ENCODE assay signal across 9 cellular contexts in the genomic region with DNA sequence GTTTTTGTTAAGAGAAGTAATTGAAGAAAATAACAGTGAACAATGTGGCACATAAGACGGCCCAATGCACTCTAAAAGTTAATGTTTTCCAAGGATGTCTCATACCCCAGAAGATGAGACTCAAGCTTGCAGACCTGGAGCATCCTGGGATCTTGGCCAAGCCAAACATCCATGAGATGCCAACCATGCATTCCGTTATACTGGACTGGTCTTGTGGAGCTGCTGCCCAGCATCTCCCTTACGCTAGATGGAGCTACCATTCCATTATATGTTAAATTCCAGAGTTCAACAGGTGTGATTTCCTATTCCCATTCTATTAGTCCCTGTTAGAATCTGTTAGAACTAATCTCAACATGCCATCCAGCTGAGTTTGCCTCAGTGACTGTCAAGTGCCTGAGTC.
DNase-seq lines count a peak whose midpoint lies in the region; ATAC-seq, FAIRE-seq and TF ChIP-seq lines count a peak whose summit lies in the region.
"Had no signal": no experiment of that assay in that cellular context is flagged by ENCODE, and none has a peak within 500 bp of the region (broad histone marks: within the 10 kb centered on the region; RNA-seq: fewer than 3 reads in every experiment).

No MANE protein-coding gene starts in this region.

- H3K27me3 ChIP-seq in adrenal gland (no peaks in the 10 kb centered on the region), HepG2 (ENCODE audit: control insufficient read depth in 1 of 2, insufficient read depth in 2 of 2, low read length in 2 of 2) (no peaks in the 10 kb centered on the region)

- H3K4me3 Mint-ChIP-seq in activated CD4-positive, alpha-beta T cell treated with anti-CD3 and anti-CD28 coated beads, Interleukin-2, amount 10 ng/mL, durations not matched to agents 24 days and 14 days = no peak overlapping the region

- H3K9me3 ChIP-seq in adrenal gland (replicated peaks in 1 of 3) = no peaks in the 10 kb centered on the region
- no peaks in the 10 kb centered on the region for H3K9me3 ChIP-seq in HepG2 (ENCODE audit: low read length)

- H3K27ac ChIP-seq in adrenal gland = no peak overlapping the region
- H3K27ac ChIP-seq in HepG2 (ENCODE audit: extremely low read length, insufficient read depth, low read length) = no peak overlapping the region

- H3K36me3 ChIP-seq in adrenal gland (replicated peaks in 1 of 2) = no peaks in the 10 kb centered on the region
- no peaks in the 10 kb centered on the region for H3K36me3 ChIP-seq in HepG2 (replicated peaks in 1 of 2; ENCODE audit: control insufficient read depth in 1 of 2, insufficient read depth in 2 of 2, low read length in 2 of 2)

- POLR2A ChIA-PET in HepG2 (lab: Yijun Ruan, JAX) = interaction anchor here (1.1 kb wide), 1 partner anchor 32 kb away, joined by 5 read pairs; no protein-coding TSS in a partner anchor

- no peak overlapping the region for H3K27ac Mint-ChIP-seq in activated CD4-positive, alpha-beta T cell treated with anti-CD3 and anti-CD28 coated beads, Interleukin-2, amount 10 ng/mL, durations not matched to agents 24 days and 14 days

- BruUV-seq in HepG2 (replicated peaks; lab: Mats Ljungman, UMichigan) = no TSS peak

- H3K4me3 ChIP-seq in adrenal gland = no peak overlapping the region
- no peak overlapping the region for H3K4me3 ChIP-seq in HepG2 (replicated peaks in 1 of 3; ENCODE audit: insufficient read depth in 1 of 3, low read depth in 2 of 3, low read length in 3 of 3)

- no peaks in the 10 kb centered on the region for H3K36me3 Mint-ChIP-seq in activated CD4-positive, alpha-beta T cell treated with anti-CD3 and anti-CD28 coated beads, Interleukin-2, amount 10 ng/mL, durations not matched to agents 24 days and 14 days (ENCODE audit: low read depth)

- H3K27me3 Mint-ChIP-seq in activated CD4-positive, alpha-beta T cell treated with anti-CD3 and anti-CD28 coated beads, Interleukin-2, amount 10 ng/mL, durations not matched to agents 24 days and 14 days = peaks cover 3% of the 10 kb centered on the region

- no peaks in the 10 kb centered on the region for H3K4me1 Mint-ChIP-seq in activated CD4-positive, alpha-beta T cell treated with anti-CD3 and anti-CD28 coated beads, Interleukin-2, amount 10 ng/mL, durations not matched to agents 24 days and 14 days

- H3K4me2 ChIP-seq in HepG2 (ENCODE audit: low read depth, low read length) = no peak overlapping the region

- peak; percentile 64 for FAIRE-seq in HepG2 (lab: Jason Lieb, UNC)

- ATAC-seq in HepG2 (peak; percentile 99), HG03097 (IDR thresholded peaks at IDR 0.05; ENCODE audit: low FRiP score, unreplicated experiment) (no peak)

- H3K4me1 ChIP-seq in adrenal gland (replicated peaks in 1 of 2) (no peaks in the 10 kb centered on the region), HepG2 (ENCODE audit: insufficient read depth, low read length) (no peaks in the 10 kb centered on the region)

- DNase-seq in D341Med (ENCODE audit: low spot score) (peak; percentile 63), HT1080 (ENCODE audit: low read depth) (peak; percentile 77), adrenal gland (peak in 2 of 7 donors; percentile 13 to 29), HepG2 (ENCODE audit: low spot score) (peak; percentile 66), NOMO-1 treated with dmso at 0.1 percent for 144 hours (lab: John Stamatoyannopoulos, UW; ENCODE audit: unreplicated experiment) (no peak), Kasumi-1 (lab: John Stamatoyannopoulos, UW) (no peak)
- DNase-seq in activated CD4-positive, alpha-beta T cell treated with anti-CD3 and anti-CD28 coated beads, Interleukin-2, amount 10 ng/mL, durations not matched to agents 24 days and 14 days = no peak
- DNase-seq: cortex of kidney had no signal

- 25 to 39% (median 30%) methylated on average over 3 of the region's 3 CpGs for WGBS in adrenal gland, 4 donors
- WGBS in HepG2 (ENCODE audit: low lambda C conversion rate) = 0% methylated on average over 3 of the region's 3 CpGs

- TF ChIP-seq CTCF in adrenal gland (IDR thresholded peaks at IDR 0.05) (peak; percentile 16 to 46 (median 36)), HepG2 (CRISPR knock-in tag; IDR thresholded peaks at IDR 0.05) (peak; percentile 86)

- no peaks in the 10 kb centered on the region for H4K20me1 ChIP-seq in HepG2 (ENCODE audit: insufficient read depth, low read length)

- intact Hi-C loops in adrenal gland (cut with DNase I) (no loop called here), HepG2 (cut with micrococcal nuclease; ENCODE audit: unreplicated experiment) (loop anchor here (1.0 to 5.0 kb wide), 2 partner anchors 35 to 282 kb away; no protein-coding TSS in a partner anchor)
- intact Hi-C loops in activated CD4-positive, alpha-beta T cell treated with anti-CD3 and anti-CD28 coated beads, Interleukin-2, amount 10 ng/mL, durations not matched to agents 24 days and 14 days (cut with micrococcal nuclease) = no loop called here

- H2AFZ ChIP-seq in HepG2 (ENCODE audit: low read length) = no peak overlapping the region

- no peak overlapping the region for H3K9ac ChIP-seq in HepG2 (ENCODE audit: insufficient read depth, low read depth, low read length)

- TF ChIP-seq POLR2A in adrenal gland (IDR thresholded peaks at IDR 0.05) (no peak), HepG2 (IDR thresholded peaks at IDR 0.05; ENCODE audit: insufficient read depth in 1 of 2, low read depth in 2 of 2, low read length in 2 of 2) (no peak)

- TF ChIP-seq RAD21 in HepG2 (CRISPR knock-in tag; IDR thresholded peaks at IDR 0.05) = peak; percentile 82

- no peaks in the 10 kb centered on the region for H3K9me3 Mint-ChIP-seq in activated CD4-positive, alpha-beta T cell treated with anti-CD3 and anti-CD28 coated beads, Interleukin-2, amount 10 ng/mL, durations not matched to agents 24 days and 14 days

- no peaks in the 10 kb centered on the region for H3K79me2 ChIP-seq in HepG2 (ENCODE audit: insufficient read depth, low read length)

- no peak for TF ChIP-seq EP300 in HepG2 (IDR thresholded peaks at IDR 0.05; ENCODE audit: low read depth in 2 of 2, low read length in 2 of 2)
- no peak for TF ChIP-seq EP300 in HepG2 (CRISPR knock-in tag; IDR thresholded peaks at IDR 0.05; ENCODE audit: borderline replicate concordance)

- in situ Hi-C loops in HepG2 (cut with HindIII; ENCODE audit: extremely low pct_ligation_motif_present, low pct_unique_long_range_greater_than_20kb) = loop anchor here (25.0 kb wide), 1 partner anchor 707 kb away; no protein-coding TSS in a partner anchor

- CTCF ChIA-PET in HepG2 (lab: Yijun Ruan, JAX; ENCODE audit: low intra/inter-chr PET ratio, low total read pairs) = interaction anchor here (1.3 to 2.6 kb wide), 3 partner anchors 32 to 704 kb away, joined by 4 to 21 read pairs (median 10); no protein-coding TSS in a partner anchor

TF ChIP-seq in HepG2, 621 proteins besides CTCF, POLR2A, EP300 and RAD21 (continues in another document):
- TF ChIP-seq USF2 (IDR thresholded peaks at IDR 0.05; ENCODE audit: low read depth, low read length) = no peak
- no peak for TF ChIP-seq USF2 (CRISPR knock-in tag; IDR thresholded peaks at IDR 0.05; ENCODE audit: borderline replicate concordance)
- peak; percentile 18; the same call in 1 of the 2 replicates for TF ChIP-seq FOSL2 (CRISPR knock-in tag; IDR thresholded peaks at IDR 0.05)
- TF ChIP-seq, protein P1, sequence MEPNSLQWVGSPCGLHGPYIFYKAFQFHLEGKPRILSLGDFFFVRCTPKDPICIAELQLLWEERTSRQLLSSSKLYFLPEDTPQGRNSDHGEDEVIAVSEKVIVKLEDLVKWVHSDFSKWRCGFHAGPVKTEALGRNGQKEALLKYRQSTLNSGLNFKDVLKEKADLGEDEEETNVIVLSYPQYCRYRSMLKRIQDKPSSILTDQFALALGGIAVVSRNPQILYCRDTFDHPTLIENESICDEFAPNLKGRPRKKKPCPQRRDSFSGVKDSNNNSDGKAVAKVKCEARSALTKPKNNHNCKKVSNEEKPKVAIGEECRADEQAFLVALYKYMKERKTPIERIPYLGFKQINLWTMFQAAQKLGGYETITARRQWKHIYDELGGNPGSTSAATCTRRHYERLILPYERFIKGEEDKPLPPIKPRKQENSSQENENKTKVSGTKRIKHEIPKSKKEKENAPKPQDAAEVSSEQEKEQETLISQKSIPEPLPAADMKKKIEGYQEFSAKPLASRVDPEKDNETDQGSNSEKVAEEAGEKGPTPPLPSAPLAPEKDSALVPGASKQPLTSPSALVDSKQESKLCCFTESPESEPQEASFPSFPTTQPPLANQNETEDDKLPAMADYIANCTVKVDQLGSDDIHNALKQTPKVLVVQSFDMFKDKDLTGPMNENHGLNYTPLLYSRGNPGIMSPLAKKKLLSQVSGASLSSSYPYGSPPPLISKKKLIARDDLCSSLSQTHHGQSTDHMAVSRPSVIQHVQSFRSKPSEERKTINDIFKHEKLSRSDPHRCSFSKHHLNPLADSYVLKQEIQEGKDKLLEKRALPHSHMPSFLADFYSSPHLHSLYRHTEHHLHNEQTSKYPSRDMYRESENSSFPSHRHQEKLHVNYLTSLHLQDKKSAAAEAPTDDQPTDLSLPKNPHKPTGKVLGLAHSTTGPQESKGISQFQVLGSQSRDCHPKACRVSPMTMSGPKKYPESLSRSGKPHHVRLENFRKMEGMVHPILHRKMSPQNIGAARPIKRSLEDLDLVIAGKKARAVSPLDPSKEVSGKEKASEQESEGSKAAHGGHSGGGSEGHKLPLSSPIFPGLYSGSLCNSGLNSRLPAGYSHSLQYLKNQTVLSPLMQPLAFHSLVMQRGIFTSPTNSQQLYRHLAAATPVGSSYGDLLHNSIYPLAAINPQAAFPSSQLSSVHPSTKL (CRISPR knock-in tag; IDR thresholded peaks at IDR 0.05) = peak; percentile 35; the same call in 1 of the 2 replicates
- no peak for TF ChIP-seq ZNF333 (CRISPR knock-in tag; IDR thresholded peaks at IDR 0.05; ENCODE audit: borderline replicate concordance)
- TF ChIP-seq RXRB (CRISPR knock-in tag; IDR thresholded peaks at IDR 0.05; ENCODE audit: borderline replicate concordance) = 0 out of 2 replicates have a peak, but pooled peaks have one; percentile 13
- no peak for TF ChIP-seq HOXA9 (CRISPR knock-in tag; IDR thresholded peaks at IDR 0.05; ENCODE audit: borderline replicate concordance)
- no peak for TF ChIP-seq CCAR2 (optimal IDR thresholded peaks at IDR 0.05; ENCODE audit: low read depth, low read length)

Comparison
In these comparisons a context has a peak if more than half of its experiments do, and no peak if none do; other contexts are left out.
1. DNase-seq: peak in D341Med (single experiment), HT1080 (single experiment) and HepG2 (single experiment); none in NOMO-1 treated with dmso at 0.1 percent for 144 hours (single experiment), Kasumi-1 (0 of 2) and activated CD4-positive, alpha-beta T cell treated with anti-CD3 and anti-CD28 coated beads, Interleukin-2, amount 10 ng/mL, durations not matched to agents 24 days and 14 days (single experiment).